8 cellular contexts compared by ENCODE assay signal in the genomic region with DNA sequence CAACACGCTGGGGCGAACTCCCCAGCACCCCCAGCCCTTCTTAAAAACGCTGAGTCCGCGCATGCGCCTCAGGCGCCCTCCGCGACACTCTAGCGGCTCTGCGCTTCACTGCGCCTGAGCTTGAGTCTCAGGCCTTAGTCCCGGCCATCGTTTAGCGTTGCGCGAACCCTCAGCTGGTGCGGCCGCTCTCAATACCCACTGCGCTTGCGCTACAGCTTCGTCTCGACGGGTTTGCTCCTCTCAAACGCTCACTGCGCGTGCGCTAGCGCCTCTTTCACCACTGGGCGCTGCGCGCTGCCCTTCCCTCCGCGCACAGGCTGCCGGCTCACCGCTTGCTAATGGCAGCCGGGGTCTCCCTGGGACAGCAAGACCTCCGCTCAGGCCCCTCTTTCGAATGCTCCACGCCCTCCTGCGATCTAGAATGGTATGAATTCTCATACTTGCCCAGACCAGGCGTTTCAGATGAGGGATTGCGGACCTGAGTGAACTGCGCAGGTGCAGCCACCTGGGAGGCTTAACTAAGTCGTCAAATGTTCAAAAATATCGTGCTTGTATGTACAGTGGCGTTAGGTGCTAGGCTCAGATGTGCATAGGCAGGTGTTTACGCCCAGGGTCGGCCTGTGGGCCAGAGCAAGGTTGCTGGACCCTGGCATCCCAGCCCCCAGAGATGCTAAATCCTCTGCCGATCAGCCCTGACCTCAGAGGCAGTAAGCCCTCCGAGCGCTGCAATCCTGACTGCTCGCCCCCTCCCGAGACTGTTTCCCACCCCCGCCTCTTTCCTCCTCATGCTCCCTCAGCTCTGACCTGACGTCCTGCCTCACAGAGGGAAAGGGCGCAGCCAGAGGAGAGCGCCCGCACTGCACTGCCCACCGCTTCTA. TPM values are rescaled to one million over a fixed set of nuclear protein-coding genes. Genes with fewer than 3 reads are reported as not detected.
DNase-seq lines count a peak whose midpoint lies in the region; ATAC-seq and FAIRE-seq lines count a peak whose summit lies in the region.

A gene with protein sequence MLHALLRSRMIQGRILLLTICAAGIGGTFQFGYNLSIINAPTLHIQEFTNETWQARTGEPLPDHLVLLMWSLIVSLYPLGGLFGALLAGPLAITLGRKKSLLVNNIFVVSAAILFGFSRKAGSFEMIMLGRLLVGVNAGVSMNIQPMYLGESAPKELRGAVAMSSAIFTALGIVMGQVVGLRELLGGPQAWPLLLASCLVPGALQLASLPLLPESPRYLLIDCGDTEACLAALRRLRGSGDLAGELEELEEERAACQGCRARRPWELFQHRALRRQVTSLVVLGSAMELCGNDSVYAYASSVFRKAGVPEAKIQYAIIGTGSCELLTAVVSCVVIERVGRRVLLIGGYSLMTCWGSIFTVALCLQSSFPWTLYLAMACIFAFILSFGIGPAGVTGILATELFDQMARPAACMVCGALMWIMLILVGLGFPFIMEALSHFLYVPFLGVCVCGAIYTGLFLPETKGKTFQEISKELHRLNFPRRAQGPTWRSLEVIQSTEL (plus strand): TSS at position 270 of the 878 bp plus-strand sequence. CDS start 125 bp downstream, at position 395.

- peak within 1 kb of the TSS; percentile 85 for H3K4me3 ChIP-seq in Karpas-422 (ENCODE audit: low read length)

- no peaks in the 10 kb centered on the region for H3K27me3 Mint-ChIP-seq in naive B cell

- H3K4me3 Mint-ChIP-seq in naive B cell, result peak within 1 kb of the TSS; percentile 94 to 97 (median 96)
- peak within 1 kb of the TSS; percentile 89 for H3K4me3 Mint-ChIP-seq in stimulated activated effector memory CD8-positive, alpha-beta T cell treated with anti-CD3 and anti-CD28 coated beads, Interleukin-12 subunit alpha, Interleukin-12 subunit beta, amount 100 ng/mL, for 72 hours

- H3K4me1 ChIP-seq in Karpas-422 (ENCODE audit: low read length), result peaks cover 17% of the 10 kb centered on the region

- H3K9me2 ChIP-seq in Karpas-422 (replicated peaks; ENCODE audit: insufficient read depth, low read length), result no peaks in the 10 kb centered on the region

- peak within 1 kb of the TSS; percentile 95 for H3K4me2 ChIP-seq in Karpas-422 (ENCODE audit: low read depth, low read length, poor library complexity, severe bottlenecking)

- peak within 1 kb of the TSS; percentile 94 to 98 (median 96) for H3K27ac Mint-ChIP-seq in naive B cell
- peak within 1 kb of the TSS; percentile 95 for H3K27ac Mint-ChIP-seq in stimulated activated effector memory CD8-positive, alpha-beta T cell treated with anti-CD3 and anti-CD28 coated beads, Interleukin-12 subunit alpha, Interleukin-12 subunit beta, amount 100 ng/mL, for 72 hours

- H4K20me1 ChIP-seq in Karpas-422 (ENCODE audit: insufficient read depth, low read depth, low read length), result no peaks in the 10 kb centered on the region

- peaks cover 12% of the 10 kb centered on the region for H3K79me2 ChIP-seq in Karpas-422 (ENCODE audit: low read length)

- H3K9me3 ChIP-seq in Karpas-422 (ENCODE audit: low read length), result no peaks in the 10 kb centered on the region

- peak; percentile 40 for FAIRE-seq in RCC 7860 (lab: Jason Lieb, UNC)

- DNase-seq in Daoy (ENCODE audit: low read depth), result peak; percentile 99
- DNase-seq in Karpas-422, result peak; percentile 99
- peak; percentile 95 for DNase-seq in RCC 7860 (ENCODE audit: low spot score)
- DNase-seq in activated T-helper 1 cell treated with anti-CD3 and anti-CD28 coated beads, Interleukin-2, amount 50 U/mL, for 16 hours (ENCODE audit: low read depth in 1 of 2, low spot score in 1 of 2), result peak; percentile 87 to 89
- peak; percentile 94 for DNase-seq in fibroblast of gingiva (ENCODE audit: low read depth)
- DNase-seq in naive B cell, result peak; percentile 96
- peak; percentile 88 to 96 for DNase-seq in stimulated activated effector memory CD8-positive, alpha-beta T cell treated with anti-CD3 and anti-CD28 coated beads, Interleukin-12 subunit alpha, Interleukin-12 subunit beta, amount 100 ng/mL, for 72 hours (ENCODE audit: low spot score in 2 of 2)

- H3K27ac ChIP-seq in Karpas-422 (ENCODE audit: low read length), result peak within 1 kb of the TSS; percentile 91

- no peaks in the 10 kb centered on the region for H3K9me3 Mint-ChIP-seq in naive B cell
- H3K9me3 Mint-ChIP-seq in stimulated activated effector memory CD8-positive, alpha-beta T cell treated with anti-CD3 and anti-CD28 coated beads, Interleukin-12 subunit alpha, Interleukin-12 subunit beta, amount 100 ng/mL, for 72 hours, result no peaks in the 10 kb centered on the region

- peaks cover 0 to 2% of the 10 kb centered on the region in 2 donors for H3K36me3 Mint-ChIP-seq in naive B cell
- H3K36me3 Mint-ChIP-seq in stimulated activated effector memory CD8-positive, alpha-beta T cell treated with anti-CD3 and anti-CD28 coated beads, Interleukin-12 subunit alpha, Interleukin-12 subunit beta, amount 100 ng/mL, for 72 hours, result peaks cover 11% of the 10 kb centered on the region

- no peaks in the 10 kb centered on the region for H3K27me3 ChIP-seq in Karpas-422 (ENCODE audit: low read length)

- peak within 1 kb of the TSS; percentile 97 for H3K9ac ChIP-seq in Karpas-422 (ENCODE audit: low read length)

- ATAC-seq in GM21825 (IDR thresholded peaks at IDR 0.05; ENCODE audit: unreplicated experiment) (peak; percentile 83), naive B cell (ENCODE audit: low read depth in 2 of 2) (peak; percentile 94)
- ATAC-seq in stimulated activated effector memory CD8-positive, alpha-beta T cell treated with anti-CD3 and anti-CD28 coated beads, Interleukin-12 subunit alpha, Interleukin-12 subunit beta, amount 100 ng/mL, for 72 hours, result peak; percentile 98

- H2AFZ ChIP-seq in Karpas-422 (ENCODE audit: low read length), result peak within 1 kb of the TSS; percentile 86; the same call in 1 of the 2 replicates

- peaks cover 19 to 30% (median 28%) of the 10 kb centered on the region in 3 donors for H3K4me1 Mint-ChIP-seq in naive B cell
- H3K4me1 Mint-ChIP-seq in stimulated activated effector memory CD8-positive, alpha-beta T cell treated with anti-CD3 and anti-CD28 coated beads, Interleukin-12 subunit alpha, Interleukin-12 subunit beta, amount 100 ng/mL, for 72 hours, result peaks cover 32% of the 10 kb centered on the region

- no peaks in the 10 kb centered on the region for H3K36me3 ChIP-seq in Karpas-422 (ENCODE audit: insufficient read depth, low read length)

RNA-seq across cellular contexts. Expression of the gene that starts here (rescaled TPM):
- 6.0 and 7.4 TPM in 2 replicates for total RNA-seq in Daoy (2014; rRNA removed; shearing (Covaris generic))
- total RNA-seq in Karpas-422 (2014; rRNA removed; shearing (Covaris generic); ENCODE audit: low replicate concordance), result 30.3 and 45.6 TPM in 2 replicates
- 10 to 100 TPM in 4 of 6 donors, 1 to 10 TPM in 2; 7.0 to 15.9 (median 10.9) TPM for polyA plus RNA-seq in naive B cell (ENCODE audit: low read depth in 6 of 6)

Comparison
In these comparisons a context has a peak if more than half of its experiments do, and no peak if none do; other contexts are left out.
1. Peak in every context shown above with its lines: DNase-seq, ATAC-seq, H3K4me3 ChIP-seq and H3K27ac ChIP-seq.